ENCODE assay signal across 30 cellular contexts in the genomic region with DNA sequence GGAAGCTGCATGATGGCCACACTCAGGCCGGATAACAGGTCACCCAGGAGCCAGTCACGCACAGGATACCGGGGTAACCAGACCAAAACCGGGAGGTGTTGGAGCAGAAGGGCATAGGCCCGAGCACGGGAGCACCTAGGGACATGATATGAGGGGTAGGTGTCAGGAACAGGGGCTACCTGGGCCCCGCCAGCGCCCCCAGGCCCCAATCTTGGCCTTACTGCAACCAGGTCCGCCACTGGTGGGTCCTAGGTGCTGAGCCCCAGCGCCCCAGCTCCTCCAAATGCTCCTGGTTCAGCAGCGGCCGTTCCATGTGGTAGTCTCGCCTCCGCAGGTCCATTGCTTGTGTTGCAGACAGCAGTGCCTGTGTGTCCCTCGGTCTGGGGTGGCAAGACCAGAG. TPM values are rescaled to one million over a fixed set of nuclear protein-coding genes. Genes with fewer than 3 reads are reported as not detected.
DNase-seq lines count a peak whose midpoint lies in the region; ATAC-seq and TF ChIP-seq lines count a peak whose summit lies in the region.
"Had no signal": no experiment of that assay in that cellular context is flagged by ENCODE, and none has a peak within 500 bp of the region (broad histone marks: within the 10 kb centered on the region; RNA-seq: fewer than 3 reads in every experiment).

No MANE protein-coding gene starts in this region.

- H3K36me3 ChIP-seq in NT2/D1 (ENCODE audit: insufficient read depth, insufficient read length, low read length), result peaks cover 58% of the 10 kb centered on the region
- no peaks in the 10 kb centered on the region for H3K36me3 ChIP-seq in hepatocyte (replicated peaks; ENCODE audit: insufficient read depth, low read depth)

- no peaks in the 10 kb centered on the region for H3K9me3 Mint-ChIP-seq in natural killer cell treated with Interleukin-12 subunit alpha and Interleukin-12 subunit beta and Interleukin-15 and Interleukin-18, amount 100 ng/mL, for 72 hours
- no peaks in the 10 kb centered on the region for H3K9me3 Mint-ChIP-seq in natural killer cell
- H3K9me3 Mint-ChIP-seq: CD4-positive, alpha-beta memory T cell; dendritic cell treated with granulocyte-macrophage colony-stimulating factor and Interleukin-4, amounts not matched to agents 40 ng/mL and 50 ng/mL, for 4 days; mesothelial cell of epicardium; naive thymus-derived CD8-positive, alpha-beta T cell; stimulated activated naive CD8-positive, alpha-beta T cell treated with anti-CD3 and anti-CD28 coated beads, Interleukin-15, Interleukin-2, amounts not matched to agents 100 ng/mL and 50 ng/mL, for 24 hours had no signal

- H3K4me3 Mint-ChIP-seq in natural killer cell treated with Interleukin-12 subunit alpha and Interleukin-12 subunit beta and Interleukin-15 and Interleukin-18, amount 100 ng/mL, for 72 hours, result no peak overlapping the region
- no peak overlapping the region for H3K4me3 Mint-ChIP-seq in natural killer cell
- H3K4me3 Mint-ChIP-seq: dendritic cell treated with granulocyte-macrophage colony-stimulating factor and Interleukin-4, amounts not matched to agents 40 ng/mL and 50 ng/mL, for 4 days had no signal

- DNase-seq in natural killer cell treated with Interleukin-12 subunit alpha and Interleukin-12 subunit beta and Interleukin-15 and Interleukin-18, amount 100 ng/mL, for 72 hours (ENCODE audit: low spot score), result peak; percentile 48
- DNase-seq in natural killer cell (no peak), NT2/D1 (ENCODE audit: low read depth, low spot score) (no peak), hepatocyte (ENCODE audit: low spot score) (no peak), cerebellum (ENCODE audit: low spot score) (no peak), GF-D8 (lab: John Stamatoyannopoulos, UW) (no peak), NOMO-1 treated with DMSO at 0.1 percent for 48 hours (lab: John Stamatoyannopoulos, UW; ENCODE audit: unreplicated experiment) (no peak)
- DNase-seq: activated CD4-positive, alpha-beta T cell treated with anti-CD3 and anti-CD28 coated beads, Interleukin-2, amount 50 U/mL, for 48 hours; activated naive CD4-positive, alpha-beta T cell; DMS153; esophagus squamous epithelium; naive thymus-derived CD8-positive, alpha-beta T cell; NCI-H1105; NCI-H2029 treated with DMSO at 0.1 percent for 48 hours; NCI-H2227 treated with DMSO at 0.1 percent for 48 hours; NCI-H69; RPMI8226; SK-N-SH; stimulated activated CD4-positive, alpha-beta T cell treated with anti-CD3 and anti-CD28 coated beads, Interleukin-15, amount 100 ng/mL, for 24 hours; T-helper 17 cell; thyroid gland had no signal

- peaks cover 8% of the 10 kb centered on the region for H4K20me1 ChIP-seq in hepatocyte (ENCODE audit: insufficient read depth, poor library complexity, severe bottlenecking)

- TF ChIP-seq CTCF in natural killer cell (IDR thresholded peaks at IDR 0.05) (no peak), hepatocyte (IDR thresholded peaks at IDR 0.05; ENCODE audit: poor library complexity) (no peak)

- WGBS in hepatocyte (ENCODE audit: low lambda C conversion rate, missing lambda C conversion rate), result 97% methylated on average over 15 of the region's 15 CpGs

- H3K27ac ChIP-seq in hepatocyte, result no peak overlapping the region
- H3K27ac ChIP-seq: cardiac muscle cell, esophagus squamous epithelium, left lung, thyroid gland had no signal

- no peaks in the 10 kb centered on the region for H3K9me3 ChIP-seq in NT2/D1 (ENCODE audit: insufficient read depth, low read length)
- H3K9me3 ChIP-seq in hepatocyte (ENCODE audit: low read depth), result no peaks in the 10 kb centered on the region
- H3K9me3 ChIP-seq: esophagus squamous epithelium, left lung, SK-N-SH, thyroid gland had no signal

- intact Hi-C loops in natural killer cell (cut with micrococcal nuclease), result no loop called here

- H3K27me3 Mint-ChIP-seq in natural killer cell treated with Interleukin-12 subunit alpha and Interleukin-12 subunit beta and Interleukin-15 and Interleukin-18, amount 100 ng/mL, for 72 hours, result no peaks in the 10 kb centered on the region
- H3K27me3 Mint-ChIP-seq in natural killer cell (ENCODE audit: low read depth in 2 of 2), result no peaks in the 10 kb centered on the region
- H3K27me3 Mint-ChIP-seq: CD4-positive, alpha-beta memory T cell; naive thymus-derived CD8-positive, alpha-beta T cell; stimulated activated naive CD8-positive, alpha-beta T cell treated with anti-CD3 and anti-CD28 coated beads, Interleukin-15, Interleukin-2, amounts not matched to agents 100 ng/mL and 50 ng/mL, for 24 hours; T-helper 17 cell had no signal

- peak overlapping the region; percentile 2 for H3K9ac ChIP-seq in NT2/D1 (ENCODE audit: insufficient read length, low read depth)
- H3K9ac ChIP-seq: SK-N-SH had no signal

- peaks cover 7 to 15% of the 10 kb centered on the region in 2 donors for H3K4me1 Mint-ChIP-seq in natural killer cell treated with Interleukin-12 subunit alpha and Interleukin-12 subunit beta and Interleukin-15 and Interleukin-18, amount 100 ng/mL, for 72 hours (ENCODE audit: low read depth in 2 of 2)
- H3K4me1 Mint-ChIP-seq in natural killer cell, result peaks cover 0 to 27% of the 10 kb centered on the region in 2 donors

- no peaks in the 10 kb centered on the region for H3K27me3 ChIP-seq in NT2/D1 (ENCODE audit: insufficient read depth, insufficient read length)
- no peaks in the 10 kb centered on the region for H3K27me3 ChIP-seq in hepatocyte
- H3K27me3 ChIP-seq: cardiac muscle cell, esophagus squamous epithelium, left lung, thyroid gland had no signal

- H3K4me2 ChIP-seq in hepatocyte, result peak overlapping the region; percentile 90

- H3K79me2 ChIP-seq in hepatocyte, result peaks cover 12% of the 10 kb centered on the region

- H3K4me3 ChIP-seq in NT2/D1 (ENCODE audit: insufficient read length, low read depth) (no peak overlapping the region), hepatocyte (no peak overlapping the region)
- H3K4me3 ChIP-seq: cardiac muscle cell, esophagus squamous epithelium, thyroid gland had no signal

- peaks cover 21% of the 10 kb centered on the region for H3K4me1 ChIP-seq in NT2/D1 (ENCODE audit: insufficient read depth, insufficient read length)
- H3K4me1 ChIP-seq in hepatocyte (ENCODE audit: insufficient read depth), result peaks cover 22% of the 10 kb centered on the region

- H2AFZ ChIP-seq in hepatocyte, result no peak overlapping the region

- ATAC-seq in natural killer cell treated with Interleukin-12 subunit alpha and Interleukin-12 subunit beta and Interleukin-15 and Interleukin-18, amount 100 ng/mL, for 72 hours, result no peak
- no peak for ATAC-seq in natural killer cell
- ATAC-seq: left lung; naive thymus-derived CD8-positive, alpha-beta T cell; sciatic nerve; T-helper 17 cell had no signal

- H3K36me3 Mint-ChIP-seq in natural killer cell treated with Interleukin-12 subunit alpha and Interleukin-12 subunit beta and Interleukin-15 and Interleukin-18, amount 100 ng/mL, for 72 hours, result no peaks in the 10 kb centered on the region
- no peaks in the 10 kb centered on the region for H3K36me3 Mint-ChIP-seq in natural killer cell

- no peaks in the 10 kb centered on the region for H3K9me2 ChIP-seq in hepatocyte (replicated peaks; ENCODE audit: insufficient read depth)
- H3K9me2 ChIP-seq: SK-N-SH had no signal

- no peak overlapping the region for H3K27ac Mint-ChIP-seq in natural killer cell treated with Interleukin-12 subunit alpha and Interleukin-12 subunit beta and Interleukin-15 and Interleukin-18, amount 100 ng/mL, for 72 hours
- H3K27ac Mint-ChIP-seq in natural killer cell, result no peak overlapping the region
- H3K27ac Mint-ChIP-seq: dendritic cell treated with granulocyte-macrophage colony-stimulating factor and Interleukin-4, amounts not matched to agents 40 ng/mL and 50 ng/mL, for 4 days; mesothelial cell of epicardium; stimulated activated naive CD8-positive, alpha-beta T cell treated with anti-CD3 and anti-CD28 coated beads, Interleukin-15, Interleukin-2, amounts not matched to agents 100 ng/mL and 50 ng/mL, for 24 hours had no signal

RNA-seq across cellular contexts. Expression of gene SLC26A6, which starts 2.0 kb away (rescaled TPM):
- total RNA-seq in natural killer cell treated with Interleukin-12 subunit alpha and Interleukin-12 subunit beta and Interleukin-15 and Interleukin-18, amount 100 ng/mL, for 72 hours, result 10 to 100 TPM; 31.3 to 62.4 TPM
- total RNA-seq in natural killer cell, result 10 to 100 TPM; 25.8 to 37.6 (median 32.3) TPM
- 42.0 and 56.6 TPM in 2 replicates for total RNA-seq in hepatocyte
- polyA plus RNA-seq in hepatocyte, result 53.7 and 60.9 TPM in 2 replicates
- 7.4 TPM for total RNA-seq in cerebellum

RNA-seq across cellular contexts. Expression of gene TMEM89, which starts 11.7 kb away (rescaled TPM):
- not detected for total RNA-seq in natural killer cell treated with Interleukin-12 subunit alpha and Interleukin-12 subunit beta and Interleukin-15 and Interleukin-18, amount 100 ng/mL, for 72 hours
- total RNA-seq in natural killer cell (not detected), hepatocyte (not detected in 2 replicates), cerebellum (not detected)
- polyA plus RNA-seq in hepatocyte, result not detected in 2 replicates
- total RNA-seq: cardiac muscle cell; CD4-positive, alpha-beta memory T cell; esophagus squamous epithelium; frontal cortex; left lung; mesothelial cell of epicardium; naive thymus-derived CD8-positive, alpha-beta T cell; posterior vena cava; sciatic nerve; thyroid gland had no signal
- polyA plus RNA-seq: CD4-positive, alpha-beta memory T cell; naive thymus-derived CD8-positive, alpha-beta T cell; SK-N-SH had no signal

RNA-seq across cellular contexts. Expression of gene UQCRC1, which starts 23.8 kb away (rescaled TPM):
- 100 to 1,000 TPM; 171 to 211 TPM for total RNA-seq in natural killer cell treated with Interleukin-12 subunit alpha and Interleukin-12 subunit beta and Interleukin-15 and Interleukin-18, amount 100 ng/mL, for 72 hours
- total RNA-seq in natural killer cell (100 to 1,000 TPM; 117 to 139 (median 124) TPM), hepatocyte (308 and 352 TPM in 2 replicates), cerebellum (122 TPM)
- polyA plus RNA-seq in hepatocyte, result 405 and 411 TPM in 2 replicates

RNA-seq across cellular contexts. Expression of gene CELSR3, which starts 29.4 kb away (rescaled TPM):
- total RNA-seq in natural killer cell treated with Interleukin-12 subunit alpha and Interleukin-12 subunit beta and Interleukin-15 and Interleukin-18, amount 100 ng/mL, for 72 hours, result 10 to 100 TPM in 1 of 2 donors, 1 to 10 TPM in 1; 4.4 to 20.1 TPM
- total RNA-seq in natural killer cell (1 to 10 TPM; 2.0 to 3.4 (median 2.6) TPM), hepatocyte (1.6 and 1.8 TPM in 2 replicates), cerebellum (37.4 TPM)
- 1.9 TPM in 2 replicates for polyA plus RNA-seq in hepatocyte

RNA-seq across cellular contexts. Expression of gene COL7A1, which starts 38.1 kb away (rescaled TPM):
- total RNA-seq in natural killer cell treated with Interleukin-12 subunit alpha and Interleukin-12 subunit beta and Interleukin-15 and Interleukin-18, amount 100 ng/mL, for 72 hours, result 1 to 10 TPM; 1.5 to 1.8 TPM
- total RNA-seq in natural killer cell (1 to 10 TPM in 2 of 3 donors, under 1 TPM in 1; 0.54 to 1.7 (median 1.4) TPM), hepatocyte (5.7 and 17.4 TPM in 2 replicates), cerebellum (5.8 TPM)
- 19.6 and 24.7 TPM in 2 replicates for polyA plus RNA-seq in hepatocyte
- polyA plus RNA-seq: CD4-positive, alpha-beta memory T cell had no signal
